In genomic region chr5:139787568-139788293, GRCh38 we compare ENCODE assay signal across 8 cellular contexts. TPM values are rescaled to one million over a fixed set of nuclear protein-coding genes. Genes with fewer than 3 reads are reported as not detected.
A peak's percentile ranks its signal among the peaks of the same experiment; 100 is the strongest.
DNase-seq lines count a peak whose midpoint lies in the region; ATAC-seq lines count a peak whose summit lies in the region.

No MANE protein-coding gene starts in this region.

- peak; percentile 84 for ATAC-seq in HG03064 (IDR thresholded peaks at IDR 0.05; ENCODE audit: low read depth, unreplicated experiment)

- DNase-seq in SIG-M5 treated with dmso at 0.1 percent for 504 hours (lab: John Stamatoyannopoulos, UW; ENCODE audit: unreplicated experiment) (peak; percentile 67), SIG-M5 (lab: John Stamatoyannopoulos, UW) (no peak), NCI-H2196 treated with DMSO at 0.1 percent for 48 hours (lab: John Stamatoyannopoulos, UW; ENCODE audit: unreplicated experiment) (peak; percentile 74), cerebellum (ENCODE audit: low spot score) (peak; percentile 95), kidney tubule cell (ENCODE audit: low spot score) (peak; percentile 81)
- DNase-seq in activated CD4-positive, alpha-beta T cell treated with anti-CD3 and anti-CD28 coated beads for 24 hours (ENCODE audit: low read depth in 2 of 2): peak; percentile 83 to 84
- peak; percentile 63 to 91 for DNase-seq in stimulated activated CD4-positive, alpha-beta T cell treated with anti-CD3 and anti-CD28 coated beads, Interleukin-1b, Interleukin-23, amount 100 ng/mL, for 1 hour (ENCODE audit: low read depth in 2 of 2)

RNA-seq across cellular contexts. Expression of gene PSD2, which starts 7.9 kb away (rescaled TPM):
- total RNA-seq in cerebellum: 16.7 TPM
